Comparison of ENCODE assay signal across 9 cellular contexts in genomic region chr13:48156466-48156865, GRCh38.
A peak's percentile ranks its signal among the peaks of the same experiment; 100 is the strongest.
DNase-seq lines count a peak whose midpoint lies in the region; ATAC-seq and TF ChIP-seq lines count a peak whose summit lies in the region.
"Had no signal": no experiment of that assay in that cellular context is flagged by ENCODE, and none has a peak within 500 bp of the region (broad histone marks: within the 10 kb centered on the region; RNA-seq: fewer than 3 reads in every experiment).

No MANE protein-coding gene starts in this region.

- TF ChIP-seq CTCF in RWPE1 (conservative IDR thresholded peaks at IDR 0.05; ENCODE audit: low read depth) = no peak
- no peak for TF ChIP-seq CTCF in neutrophil (IDR thresholded peaks at IDR 0.05)
- no peak for TF ChIP-seq CTCF in uterus (IDR thresholded peaks at IDR 0.05)
- TF ChIP-seq CTCF in sigmoid colon (IDR thresholded peaks at IDR 0.05) = no peak

- intact Hi-C loops in activated naive CD4-positive, alpha-beta T cell treated with anti-CD3 and anti-CD28 coated beads for 36 hours (cut with micrococcal nuclease) = loop anchor here (1.0 to 10.0 kb wide), 11 partner anchors 29 to 1982 kb away; partner anchors contain the start of gene ITM2B
- intact Hi-C loops in uterus (cut with DNase I; ENCODE audit: low total_unique reads) (no loop called here), sigmoid colon (cut with DNase I) (no loop called here)

- H3K36me3 Mint-ChIP-seq in activated naive CD4-positive, alpha-beta T cell treated with anti-CD3 and anti-CD28 coated beads for 36 hours (ENCODE audit: low read depth) = no peaks in the 10 kb centered on the region

- peak overlapping the region; percentile 74 for H3K4me3 Mint-ChIP-seq in activated naive CD4-positive, alpha-beta T cell treated with anti-CD3 and anti-CD28 coated beads for 36 hours

- TF ChIP-seq POLR2A in uterus (IDR thresholded peaks at IDR 0.05) = no peak
- TF ChIP-seq POLR2A in sigmoid colon (IDR thresholded peaks at IDR 0.05) = no peak

- CTCF ChIA-PET in RWPE1 (lab: Yijun Ruan, JAX) = interaction anchor here (0.5 kb wide), 1 partner anchor 362 kb away, joined by 3 read pairs; no protein-coding TSS in a partner anchor
- CTCF ChIA-PET in activated naive CD4-positive, alpha-beta T cell treated with anti-CD3 and anti-CD28 coated beads for 36 hours (lab: Charles Lee) = no interaction called here

- H3K27ac ChIP-seq in RWPE1 (peak overlapping the region; percentile 86), neutrophil (peak overlapping the region; percentile 99), uterus (peak overlapping the region in 1 of 2 donors; percentile 44), sigmoid colon (peak overlapping the region in 2 of 4 donors; percentile 8 to 38)

- H3K9me3 ChIP-seq in neutrophil (no peaks in the 10 kb centered on the region), uterus (no peaks in the 10 kb centered on the region), sigmoid colon (no peaks in the 10 kb centered on the region)
- H3K9me3 ChIP-seq: thoracic aorta had no signal

- POLR2A ChIA-PET in RWPE1 (lab: Yijun Ruan, JAX; ENCODE audit: low non-redundant PET) = interaction anchor here (0.6 kb wide), 1 partner anchor 351 kb away, joined by 4 read pairs; no protein-coding TSS in a partner anchor

- ATAC-seq in HG03342 (IDR thresholded peaks at IDR 0.05; ENCODE audit: unreplicated experiment) = no peak

- H3K36me3 ChIP-seq in neutrophil = no peaks in the 10 kb centered on the region
- H3K36me3 ChIP-seq in uterus = no peaks in the 10 kb centered on the region
- no peaks in the 10 kb centered on the region for H3K36me3 ChIP-seq in sigmoid colon
- H3K36me3 ChIP-seq: thoracic aorta had no signal

- no peaks in the 10 kb centered on the region for H3K9me3 Mint-ChIP-seq in activated naive CD4-positive, alpha-beta T cell treated with anti-CD3 and anti-CD28 coated beads for 36 hours

- DNase-seq in DMS 273 (lab: John Stamatoyannopoulos, UW; ENCODE audit: unreplicated experiment) (peak; percentile 84), RWPE1 (ENCODE audit: low spot score) (no peak), uterus (no peak), GF-D8 (lab: John Stamatoyannopoulos, UW) (no peak), sigmoid colon (no peak)
- DNase-seq in activated naive CD4-positive, alpha-beta T cell treated with anti-CD3 and anti-CD28 coated beads for 36 hours = peak; percentile 90

- no peaks in the 10 kb centered on the region for H3K27me3 Mint-ChIP-seq in activated naive CD4-positive, alpha-beta T cell treated with anti-CD3 and anti-CD28 coated beads for 36 hours (ENCODE audit: low read depth)

- H3K4me1 ChIP-seq in neutrophil (ENCODE audit: control insufficient read depth in 1 of 2, insufficient read depth in 1 of 2, low read depth in 1 of 2, low read length in 1 of 2) = peaks cover 91 to 93% of the 10 kb centered on the region in 2 experiments
- no peaks in the 10 kb centered on the region for H3K4me1 ChIP-seq in uterus
- H3K4me1 ChIP-seq in sigmoid colon = peaks cover 0 to 3% (median 0%) of the 10 kb centered on the region in 4 donors

- H3K4me3 ChIP-seq in neutrophil (ENCODE audit: low read depth in 1 of 2, low read length in 1 of 2) = peak overlapping the region; percentile 36 to 56
- H3K4me3 ChIP-seq in uterus = no peak overlapping the region
- no peak overlapping the region for H3K4me3 ChIP-seq in sigmoid colon
- H3K4me3 ChIP-seq: thoracic aorta had no signal

- peaks cover 88% of the 10 kb centered on the region for H3K4me1 Mint-ChIP-seq in activated naive CD4-positive, alpha-beta T cell treated with anti-CD3 and anti-CD28 coated beads for 36 hours (ENCODE audit: low read depth)

- TF ChIP-seq EP300 in sigmoid colon (IDR thresholded peaks at IDR 0.05) = no peak

- WGBS in sigmoid colon, 2 donors = 60 to 82% methylated on average over 6 of the region's 6 CpGs

- peak overlapping the region; percentile 99 for H3K27ac Mint-ChIP-seq in activated naive CD4-positive, alpha-beta T cell treated with anti-CD3 and anti-CD28 coated beads for 36 hours

- H3K27me3 ChIP-seq in neutrophil (no peaks in the 10 kb centered on the region), uterus (no peaks in the 10 kb centered on the region), sigmoid colon (no peaks in the 10 kb centered on the region)

Comparison
In these comparisons a context has a peak if more than half of its experiments do, and no peak if none do; other contexts are left out.
1. DNase-seq: peak in DMS 273 (single experiment) and activated naive CD4-positive, alpha-beta T cell treated with anti-CD3 and anti-CD28 coated beads for 36 hours (single experiment); none in RWPE1 (single experiment), uterus (0 of 2), GF-D8 (single experiment) and sigmoid colon (single experiment).
2. H3K4me3 ChIP-seq: peak in neutrophil (2 of 2); none in uterus (0 of 2) and sigmoid colon (0 of 4).